1 cellular context compared by ENCODE assay signal in the genomic region with DNA sequence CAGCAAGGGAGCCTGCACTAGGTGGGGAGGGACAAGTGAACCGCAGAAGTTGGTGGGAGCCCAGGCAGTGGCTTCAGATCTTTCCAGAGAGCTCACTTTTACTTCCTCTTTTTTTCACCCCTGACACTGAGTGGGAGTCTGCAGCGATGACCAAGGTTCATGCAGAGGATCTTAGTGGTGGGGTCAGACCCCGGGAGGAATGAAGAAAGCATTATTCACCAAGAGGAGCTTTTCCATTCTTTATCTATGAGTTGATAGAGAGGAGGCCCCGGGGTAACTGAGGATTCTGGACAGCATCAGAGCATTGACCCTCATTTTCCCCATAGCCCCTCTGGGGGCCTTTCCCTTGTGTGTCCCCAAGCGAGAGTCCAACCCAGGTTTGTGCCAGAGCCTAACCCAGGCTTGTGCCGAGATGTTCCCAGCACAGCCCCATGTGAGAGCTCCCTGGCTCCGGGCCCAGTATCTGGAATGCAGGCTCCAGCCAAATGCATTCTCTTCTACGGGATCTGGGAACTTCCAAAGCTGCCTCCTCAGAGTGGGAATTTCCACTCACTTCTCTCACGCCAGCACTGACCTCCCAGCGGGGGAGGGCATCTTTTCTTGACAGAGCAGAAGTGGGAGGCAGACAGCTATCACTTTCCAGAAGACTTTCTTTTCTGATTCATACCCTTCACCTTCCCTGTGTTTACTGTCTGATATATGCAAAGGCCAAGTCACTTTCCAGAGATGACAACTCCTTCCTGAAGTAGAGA.
A peak's percentile ranks its signal among the peaks of the same experiment; 100 is the strongest.
TF ChIP-seq lines count a peak whose summit lies in the region.

No MANE protein-coding gene starts in this region.

TF ChIP-seq in K562, 482 proteins besides CTCF, POLR2A, EP300 and RAD21:
- peak; percentile 33; the same call in 1 of the 2 replicates for TF ChIP-seq FOSL1 (tag; conservative IDR thresholded peaks at IDR 0.05)
- TF ChIP-seq SPI1 (IDR thresholded peaks at IDR 0.05; ENCODE audit: borderline replicate concordance, low read depth, low read length) = peak; percentile 23; the same call in 1 of the 2 replicates
- TF ChIP-seq SMARCE1 (IDR thresholded peaks at IDR 0.05) = peak; percentile 58; the same call in 1 of the 2 replicates
- no peak for TF ChIP-seq JUNB (CRISPR knock-in tag; conservative IDR thresholded peaks at IDR 0.05)
- 0 out of 4 replicates have a peak, but pooled peaks of 1 of the 2 experiments have one; percentile 9 for TF ChIP-seq RCOR1 (IDR thresholded peaks at IDR 0.05; ENCODE audit: borderline replicate concordance in 1 of 2, low read depth in 2 of 2, low read length in 2 of 2)
- TF ChIP-seq XRCC4 (IDR thresholded peaks at IDR 0.05; ENCODE audit: extremely low read depth, insufficient read depth, insufficient read length) = no peak
- 0 out of 2 replicates have a peak, but pooled peaks have one; percentile 3 for TF ChIP-seq KLF16 (IDR thresholded peaks at IDR 0.05)
- no peak for TF ChIP-seq YY1 (IDR thresholded peaks at IDR 0.05; ENCODE audit: borderline replicate concordance in 1 of 3, control insufficient read depth in 1 of 3, extremely low read depth in 1 of 3, insufficient read depth in 3 of 3, insufficient read length in 1 of 3, insufficient replicate concordance in 2 of 3, low read depth in 1 of 3, low read length in 2 of 3)
- 0 out of 2 replicates have a peak, but pooled peaks have one; percentile 8 for TF ChIP-seq CBFA2T3 (IDR thresholded peaks at IDR 0.05)
- TF ChIP-seq NR2C2 (CRISPR knock-in tag; IDR thresholded peaks at IDR 0.05) = no peak
- TF ChIP-seq NR2C2 (tag; IDR thresholded peaks at IDR 0.05) = peak; percentile 62; the same call in 1 of the 2 replicates
